ENCODE assay signal across 8 cellular contexts in the genomic region with DNA sequence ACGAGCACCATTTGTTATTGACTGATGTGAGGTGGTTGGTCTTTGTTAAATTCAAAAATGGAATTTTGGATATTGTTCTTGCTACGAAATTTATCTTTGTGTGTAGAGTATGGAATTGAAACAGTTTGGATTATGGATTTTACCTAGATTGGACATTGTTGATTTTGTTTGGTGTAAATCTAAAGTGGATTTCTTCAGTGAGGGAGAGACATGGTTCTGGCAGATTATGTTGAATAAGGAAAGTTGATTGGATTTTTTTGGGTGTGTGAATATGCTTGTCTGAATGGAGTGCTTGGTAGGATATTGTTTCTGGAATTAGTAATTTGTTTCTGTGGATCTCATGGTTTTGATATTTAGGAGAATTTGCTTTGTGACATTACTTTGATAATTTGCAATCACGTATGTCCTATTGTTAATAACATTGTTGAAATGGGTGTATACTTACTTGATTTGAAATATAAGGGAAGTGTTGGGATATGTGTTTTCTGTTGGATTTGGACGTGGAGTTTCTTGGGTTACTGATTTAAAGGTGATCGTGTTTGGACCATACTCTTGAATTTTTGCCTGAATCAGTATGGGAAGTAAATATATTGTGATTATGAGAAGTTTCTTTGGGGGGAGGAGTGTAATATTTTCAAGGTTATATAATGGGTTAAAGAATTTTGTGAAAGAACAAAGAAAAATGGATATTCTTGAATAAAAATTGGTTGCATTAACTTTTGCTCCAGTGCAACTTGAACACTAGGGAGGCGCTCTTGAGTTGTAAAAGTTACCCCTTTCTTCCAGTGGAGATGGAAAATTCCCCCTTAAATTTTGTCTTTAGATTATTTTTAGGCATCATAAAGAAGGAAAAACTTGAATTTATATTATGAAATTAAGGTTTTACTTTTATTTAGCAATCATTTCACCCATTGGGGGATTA. TPM values are rescaled to one million over a fixed set of nuclear protein-coding genes. Genes with fewer than 3 reads are reported as not detected.
DNase-seq lines count a peak whose midpoint lies in the region; ATAC-seq and TF ChIP-seq lines count a peak whose summit lies in the region.

No MANE protein-coding gene starts in this region.

- H3K36me3 ChIP-seq in A673 (ENCODE audit: insufficient read depth, low read length, poor library complexity, severe bottlenecking) (peaks cover 73% of the 10 kb centered on the region), GM23338 (ENCODE audit: insufficient read depth) (peaks cover 4% of the 10 kb centered on the region; the same call in 1 of the 2 replicates), WERI-Rb-1 (peaks cover 53% of the 10 kb centered on the region), iPS-18a (ENCODE audit: control insufficient read depth, low read depth, low read length) (peaks cover 38% of the 10 kb centered on the region), upper lobe of left lung (peaks cover 5 to 32% (median 8%) of the 10 kb centered on the region in 4 donors)

- H3K4me3 ChIP-seq in A673 (ENCODE audit: low read depth, low read length, poor library complexity, severe bottlenecking) (peak overlapping the region; percentile 68), GM23338 (no peak overlapping the region), WERI-Rb-1 (ENCODE audit: low read depth, low read length) (no peak overlapping the region), iPS-18a (ENCODE audit: low read length) (peak overlapping the region; percentile 92), upper lobe of left lung (peak overlapping the region in 2 of 4 donors; percentile 54 to 62)

- no peak overlapping the region for H2AFZ ChIP-seq in GM23338

- TF ChIP-seq POLR2A in upper lobe of left lung (IDR thresholded peaks at IDR 0.05): no peak

- no TSS peak for BruUV-seq in A673 (replicated peaks; lab: Mats Ljungman, UMichigan)

- H3K27me3 Mint-ChIP-seq in GM23338 (ENCODE audit: insufficient read depth, low read depth, poor library complexity): peaks cover 9% of the 10 kb centered on the region

- H3K4me1 Mint-ChIP-seq in GM23338: peaks cover 9% of the 10 kb centered on the region; the same call in 1 of the 3 replicates

- TF ChIP-seq CTCF in A673 (conservative IDR thresholded peaks at IDR 0.05; ENCODE audit: low read depth, low read length) (peak; percentile 64), GM23338 (conservative IDR thresholded peaks at IDR 0.05; ENCODE audit: low read depth in 2 of 2) (peak; percentile 49 to 90), WERI-Rb-1 (IDR thresholded peaks at IDR 0.05; ENCODE audit: low read depth, low read length) (peak; percentile 13; the same call in 1 of the 2 replicates), upper lobe of left lung (IDR thresholded peaks at IDR 0.05) (peak in 3 of 6 experiments; percentile 15 to 27 (median 21))

- CTCF ChIA-PET in A673 (lab: Charles Lee): interaction anchor here (1.3 kb wide), 2 partner anchors 19 to 102 kb away, joined by 4 to 5 read pairs; no protein-coding TSS in a partner anchor

- H3K9me2 ChIP-seq in GM23338 (ENCODE audit: insufficient read depth): no peaks in the 10 kb centered on the region

- peak overlapping the region; percentile 5 for H3K27ac Mint-ChIP-seq in GM23338

- DNase-seq in A673 (ENCODE audit: low spot score) (no peak), GM23338 (ENCODE audit: low spot score) (peak; percentile 50), WERI-Rb-1 (no peak), upper lobe of left lung (no peak), COLO668 (lab: John Stamatoyannopoulos, UW; ENCODE audit: unreplicated experiment) (no peak), KG1 (lab: John Stamatoyannopoulos, UW) (no peak)
- no peak for DNase-seq in activated effector memory CD4-positive, alpha-beta T cell treated with Interleukin-2 at 50 U/mL for 16 hours

- H3F3A ChIP-seq in GM23338 (replicated peaks; ENCODE audit: low read depth): peaks cover 9% of the 10 kb centered on the region; the same call in 1 of the 2 replicates

- H4K20me1 ChIP-seq in GM23338 (replicated peaks; ENCODE audit: insufficient read depth): 0 out of 2 replicates have a peak, but pooled peaks cover 5% of the 10 kb centered on the region

- peaks cover 89% of the 10 kb centered on the region for H3K79me2 ChIP-seq in GM23338 (replicated peaks; ENCODE audit: insufficient read depth)

- H3K9me3 ChIP-seq in A673 (ENCODE audit: low read depth, low read length, poor library complexity, severe bottlenecking) (no peaks in the 10 kb centered on the region), WERI-Rb-1 (ENCODE audit: severe bottlenecking) (no peaks in the 10 kb centered on the region), iPS-18a (ENCODE audit: control insufficient read depth, low read depth, low read length) (no peaks in the 10 kb centered on the region), upper lobe of left lung (no peaks in the 10 kb centered on the region)

- TF ChIP-seq EP300 in upper lobe of left lung (IDR thresholded peaks at IDR 0.05): no peak

- H3K27ac ChIP-seq in A673 (ENCODE audit: low read depth, low read length, poor library complexity, severe bottlenecking) (peak overlapping the region; percentile 99), GM23338 (ENCODE audit: low read depth) (peak overlapping the region; percentile 99), WERI-Rb-1 (peak overlapping the region; percentile 99; the same call in 1 of the 2 replicates), iPS-18a (ENCODE audit: low read length) (peak overlapping the region; percentile 1), upper lobe of left lung (peak overlapping the region; percentile 91 to 99 (median 97))

- H3K27me3 ChIP-seq in A673 (replicated peaks; ENCODE audit: insufficient read depth, low read depth, low read length, poor library complexity): no peaks in the 10 kb centered on the region
- H3K27me3 ChIP-seq in GM23338 (ENCODE audit: insufficient read depth): no peaks in the 10 kb centered on the region
- no peaks in the 10 kb centered on the region for H3K27me3 ChIP-seq in WERI-Rb-1 (ENCODE audit: insufficient read depth, low read depth, severe bottlenecking)
- H3K27me3 ChIP-seq in iPS-18a (ENCODE audit: control insufficient read depth, insufficient read depth, low read length): no peaks in the 10 kb centered on the region
- no peaks in the 10 kb centered on the region for H3K27me3 ChIP-seq in upper lobe of left lung

- no peak overlapping the region for H3K4me2 ChIP-seq in GM23338

- no peak overlapping the region for H3K9ac ChIP-seq in iPS-18a (ENCODE audit: low read length)

- no peaks in the 10 kb centered on the region; the same call in 2 of the 3 replicates for H3K9me3 Mint-ChIP-seq in GM23338

- 88 to 91% methylated on average over 6 of the region's 6 CpGs for WGBS in upper lobe of left lung, 2 donors

- H3K4me1 ChIP-seq in A673 (ENCODE audit: insufficient read depth, low read length, poor library complexity, severe bottlenecking) (peaks cover 8% of the 10 kb centered on the region), GM23338 (ENCODE audit: insufficient read depth) (no peaks in the 10 kb centered on the region), iPS-18a (ENCODE audit: control insufficient read depth, low read depth, low read length) (peaks cover 16% of the 10 kb centered on the region), upper lobe of left lung (peaks cover 15 to 60% (median 49%) of the 10 kb centered on the region in 4 donors)

- intact Hi-C loops in A673 (cut with micrococcal nuclease; ENCODE audit: unreplicated experiment): no loop called here

- peak overlapping the region; percentile 25 for H3K4me3 Mint-ChIP-seq in GM23338

- POLR2A ChIA-PET in A673 (lab: Charles Lee; ENCODE audit: low non-redundant PET): interaction anchor here (2.4 kb wide), 1 partner anchor 17 kb away, joined by 19 read pairs; no protein-coding TSS in a partner anchor

- ATAC-seq in GM23338 (no peak), upper lobe of left lung (ENCODE audit: low FRiP score in 2 of 2) (no peak)

- H3K36me3 Mint-ChIP-seq in GM23338 (ENCODE audit: low read depth): peaks cover 77% of the 10 kb centered on the region

TF ChIP-seq in GM23338, 12 proteins besides CTCF, POLR2A, EP300 and RAD21 (continues in another document):
- TF ChIP-seq JUNB (IDR thresholded peaks at IDR 0.05; ENCODE audit: unreplicated experiment): no peak

RNA-seq across cellular contexts. Expression of gene CHD2, which starts 0.9 kb away (rescaled TPM):
- 75.7 and 78.0 TPM in 2 replicates for total RNA-seq in A673 (2021)
- 108 and 119 TPM in 2 replicates for total RNA-seq in GM23338 (2014; rRNA removed; shearing (Covaris generic))
- polyA plus RNA-seq in GM23338 (2016; fragmentation: Nextera tagmentation; extraction: Ambion mirVana): 112 and 130 TPM in 2 replicates
- total RNA-seq in upper lobe of left lung: 100 to 1,000 TPM; 102 to 500 (median 155) TPM

Comparison
In these comparisons a context has a peak if more than half of its experiments do, and no peak if none do; other contexts are left out.
1. H3K27ac ChIP-seq: peak in every context shown above with its lines; median percentile 99 in A673; 99 in GM23338; 99 in WERI-Rb-1; 97 in upper lobe of left lung; 1 in iPS-18a.
2. H3K4me3 ChIP-seq: peak in A673 (single experiment) and iPS-18a (single experiment); none in GM23338 (single experiment) and WERI-Rb-1 (single experiment).